ENCODE assay signal across 1 cellular context in genomic region chr12:2900642-2901041, GRCh38.
TF ChIP-seq lines count a peak whose summit lies in the region.

No MANE protein-coding gene starts in this region.

TF ChIP-seq in HEK293, 187 proteins besides CTCF, POLR2A, EP300 and RAD21:
- no peak for TF ChIP-seq PRDM1 (tag by site-specific recombination; IDR thresholded peaks at IDR 0.05)
- no peak for TF ChIP-seq ZNF549 (tag by site-specific recombination; IDR thresholded peaks at IDR 0.05)
- TF ChIP-seq OSR2 (tag by site-specific recombination; IDR thresholded peaks at IDR 0.05), result peak; percentile 80
- TF ChIP-seq ZNF362 (tag by site-specific recombination; IDR thresholded peaks at IDR 0.05), result peak; percentile 74
- TF ChIP-seq ZNF658 (tag by site-specific recombination; IDR thresholded peaks at IDR 0.05), result no peak
- TF ChIP-seq SALL2 (tag by site-specific recombination; IDR thresholded peaks at IDR 0.05; ENCODE audit: borderline replicate concordance), result no peak
- TF ChIP-seq ZNF639 (tag by site-specific recombination; IDR thresholded peaks at IDR 0.05), result no peak
- TF ChIP-seq ZNF48 (tag by site-specific recombination; IDR thresholded peaks at IDR 0.05), result no peak
- TF ChIP-seq ZNF433 (tag by site-specific recombination; IDR thresholded peaks at IDR 0.05; ENCODE audit: low read depth), result no peak
- no peak for TF ChIP-seq ZNF501 (tag by site-specific recombination; IDR thresholded peaks at IDR 0.05)
- no peak for TF ChIP-seq REPIN1 (tag by site-specific recombination; IDR thresholded peaks at IDR 0.05; ENCODE audit: low read depth)
- TF ChIP-seq ZNF132 (tag by site-specific recombination; IDR thresholded peaks at IDR 0.05; ENCODE audit: borderline replicate concordance), result no peak
- no peak for TF ChIP-seq ZNF555 (tag by site-specific recombination; conservative IDR thresholded peaks at IDR 0.05)
- TF ChIP-seq KLF10 (tag by site-specific recombination; IDR thresholded peaks at IDR 0.05), result no peak
- no peak for TF ChIP-seq ZNF274 (IDR thresholded peaks at IDR 0.05; ENCODE audit: low read length)
- no peak for TF ChIP-seq ZNF274 (tag by site-specific recombination; IDR thresholded peaks at IDR 0.05; ENCODE audit: borderline replicate concordance)
- TF ChIP-seq ZNF239 (tag by site-specific recombination; IDR thresholded peaks at IDR 0.05), result no peak
- 0 out of 2 replicates have a peak, but pooled peaks have one; percentile 28 for TF ChIP-seq GLIS1 (tag by site-specific recombination; IDR thresholded peaks at IDR 0.05)
- TF ChIP-seq ZBTB1 (tag by site-specific recombination; IDR thresholded peaks at IDR 0.05), result no peak
- TF ChIP-seq ZNF777 (tag by site-specific recombination; IDR thresholded peaks at IDR 0.05; ENCODE audit: borderline replicate concordance), result no peak
- no peak for TF ChIP-seq ZNF664 (tag by site-specific recombination; IDR thresholded peaks at IDR 0.05)
- TF ChIP-seq ZNF214 (tag by site-specific recombination; IDR thresholded peaks at IDR 0.05; ENCODE audit: borderline replicate concordance), result no peak
- no peak for TF ChIP-seq GLI4 (tag by site-specific recombination; IDR thresholded peaks at IDR 0.05)
